Comparison of ENCODE assay signal across 8 cellular contexts in genomic region chr15:99565031-99565280, GRCh38. TPM values are rescaled to one million over a fixed set of nuclear protein-coding genes. Genes with fewer than 3 reads are reported as not detected.
DNase-seq lines count a peak whose midpoint lies in the region; ATAC-seq, FAIRE-seq and TF ChIP-seq lines count a peak whose summit lies in the region.

No MANE protein-coding gene starts in this region.

- no peaks in the 10 kb centered on the region for H3K36me3 ChIP-seq in SK-N-MC (ENCODE audit: insufficient read depth, low read length)
- H3K36me3 ChIP-seq in small intestine (ENCODE audit: control insufficient read depth in 2 of 2, insufficient read depth in 2 of 2, low read length in 2 of 2), result no peaks in the 10 kb centered on the region

- peak; percentile 36 for TF ChIP-seq POLR2A in GM19193 (IDR thresholded peaks at IDR 0.05; ENCODE audit: extremely low read depth, insufficient read depth, insufficient read length)

- H3K4me1 ChIP-seq in right cardiac atrium (ENCODE audit: control insufficient read depth, insufficient read depth, low read length), result peaks cover 6% of the 10 kb centered on the region
- no peaks in the 10 kb centered on the region for H3K4me1 ChIP-seq in small intestine (ENCODE audit: control insufficient read depth in 2 of 2, insufficient read depth in 1 of 2, low read depth in 1 of 2, low read length in 1 of 2)

- H3K9ac ChIP-seq in SK-N-MC (ENCODE audit: insufficient read length), result no peak overlapping the region

- FAIRE-seq in small intestine (lab: Jason Lieb, UNC), result no peak

- intact Hi-C loops in right cardiac atrium (cut with DNase I), result loop anchor here in 2 of 4 donors (10.0 kb wide), 3 partner anchors 110 to 140 kb away; no protein-coding TSS in a partner anchor

- WGBS in right cardiac atrium, result 6% methylated on average over 19 of the region's 19 CpGs
- 2 to 6% (median 5%) methylated on average over 10 to 19 of the region's 19 CpGs for WGBS in small intestine, 3 donors

- H3K4me3 ChIP-seq in SK-N-MC (peak overlapping the region; percentile 59), right cardiac atrium (ENCODE audit: low read length) (peak overlapping the region; percentile 65), small intestine (ENCODE audit: low read depth in 1 of 2, low read length in 2 of 2) (peak overlapping the region; percentile 68 to 85)

- H3K9me3 ChIP-seq in SK-N-MC (ENCODE audit: low read depth, low read length) (no peaks in the 10 kb centered on the region), right cardiac atrium (ENCODE audit: control insufficient read depth, low read length) (no peaks in the 10 kb centered on the region), small intestine (ENCODE audit: control insufficient read depth, low read depth) (no peaks in the 10 kb centered on the region)

- H3K27me3 ChIP-seq in right cardiac atrium (ENCODE audit: control insufficient read depth, insufficient read depth) (no peaks in the 10 kb centered on the region), small intestine (ENCODE audit: control insufficient read depth in 2 of 2, insufficient read depth in 2 of 2, low read length in 2 of 2) (no peaks in the 10 kb centered on the region)

- DNase-seq in SK-N-MC (ENCODE audit: low read depth, low spot score) (no peak), right cardiac atrium (no peak), small intestine (peak; percentile 80), AG08396 (ENCODE audit: low spot score) (no peak)
- DNase-seq in central memory CD4-positive, alpha-beta T cell, result no peak

- ATAC-seq in right cardiac atrium (no peak), GM18868 (IDR thresholded peaks at IDR 0.05; ENCODE audit: unreplicated experiment) (no peak), GM19397 (IDR thresholded peaks at IDR 0.05; ENCODE audit: unreplicated experiment) (no peak)

- H3K27ac ChIP-seq in SK-N-MC, result no peak overlapping the region
- peak overlapping the region; percentile 98 for H3K27ac ChIP-seq in right cardiac atrium (ENCODE audit: low read length)
- H3K27ac ChIP-seq in small intestine (ENCODE audit: low read depth in 1 of 2, low read length in 1 of 2), result peak overlapping the region; percentile 83 to 97

RNA-seq across cellular contexts. Expression of gene MEF2A, which starts 0.8 kb away (rescaled TPM):
- total RNA-seq in right cardiac atrium, result 100 to 1,000 TPM; 145 to 177 (median 174) TPM
- polyA plus RNA-seq in right cardiac atrium (65.9 TPM), small intestine (10 to 100 TPM; 11.2 to 12.7 (median 12.6) TPM)
